Comparison of ENCODE assay signal across 8 cellular contexts in the genomic region with DNA sequence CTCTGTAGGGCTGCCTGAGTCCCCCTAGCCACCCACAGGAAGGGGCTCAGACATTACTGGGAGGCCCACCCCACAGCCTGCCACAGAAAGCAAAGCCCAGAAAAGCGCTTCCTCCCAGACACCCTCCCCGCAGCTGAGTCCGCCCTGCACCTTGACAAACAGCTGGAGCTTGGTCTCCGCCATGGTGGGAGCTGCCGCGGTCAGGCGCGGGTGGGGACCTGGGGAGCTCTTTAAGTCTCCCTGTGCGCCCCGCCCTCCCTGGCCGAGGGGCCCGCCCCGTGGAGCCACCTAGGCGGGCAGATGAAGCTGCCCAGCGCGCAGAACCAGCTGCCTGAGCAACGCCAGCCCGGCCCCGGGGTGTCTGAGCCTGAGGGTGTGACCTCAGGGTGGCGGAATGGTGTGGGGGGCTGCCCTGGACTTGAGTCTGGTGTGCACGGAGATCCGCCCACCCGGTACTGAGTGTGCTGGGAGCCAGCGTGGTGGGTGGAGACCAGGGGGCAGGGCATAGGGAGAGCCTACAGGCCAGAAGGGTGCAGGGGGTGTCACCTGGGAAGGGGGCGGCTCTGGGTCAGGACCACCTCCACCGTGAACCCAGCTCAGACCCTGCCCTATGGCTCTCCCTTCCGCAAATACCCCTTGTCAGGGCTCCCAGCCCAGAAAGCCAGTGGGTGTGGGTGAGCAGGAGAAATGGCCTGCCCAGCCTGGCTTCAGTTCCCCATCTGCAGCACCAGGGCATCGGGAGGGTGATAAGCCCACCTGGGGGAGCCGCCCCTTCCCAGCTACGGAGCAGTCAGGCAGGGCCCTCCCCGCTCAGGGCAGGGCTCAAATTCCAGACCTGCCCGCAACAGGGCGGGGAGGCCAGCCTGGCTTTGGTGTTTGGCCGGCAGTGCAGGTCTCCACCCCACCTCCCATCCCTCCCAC. TPM values are rescaled to one million over a fixed set of nuclear protein-coding genes. Genes with fewer than 3 reads are reported as not detected.
DNase-seq lines count a peak whose midpoint lies in the region; ATAC-seq and TF ChIP-seq lines count a peak whose summit lies in the region.

A gene with protein sequence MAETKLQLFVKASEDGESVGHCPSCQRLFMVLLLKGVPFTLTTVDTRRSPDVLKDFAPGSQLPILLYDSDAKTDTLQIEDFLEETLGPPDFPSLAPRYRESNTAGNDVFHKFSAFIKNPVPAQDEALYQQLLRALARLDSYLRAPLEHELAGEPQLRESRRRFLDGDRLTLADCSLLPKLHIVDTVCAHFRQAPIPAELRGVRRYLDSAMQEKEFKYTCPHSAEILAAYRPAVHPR (minus strand): TSS at position 208 of the 921 bp plus-strand sequence. CDS start 25 bp downstream, at position 183.

- H3K27ac ChIP-seq in coronary artery: peak within 1 kb of the TSS; percentile 19 to 60
- H3K27ac ChIP-seq in prostate gland: no peak within 1 kb of the TSS

- no peak for ATAC-seq in GM18498 (IDR thresholded peaks at IDR 0.05; ENCODE audit: unreplicated experiment)

- no peaks in the 10 kb centered on the region for H3K36me3 ChIP-seq in prostate gland

- H3K4me1 Mint-ChIP-seq in T-helper 2 cell treated with Interferon-gamma antibody and Interleukin-4, amounts not matched to agents 5 μg/mL and 100 μg/mL, for 36 hours (ENCODE audit: low read depth): peaks cover 35% of the 10 kb centered on the region

- H3K4me3 ChIP-seq in coronary artery (peak within 1 kb of the TSS; percentile 53), prostate gland (peak within 1 kb of the TSS; percentile 3 to 18)

- TF ChIP-seq POLR2A in prostate gland (IDR thresholded peaks at IDR 0.05): no peak

- peaks cover 21% of the 10 kb centered on the region for H3K4me1 ChIP-seq in prostate gland (replicated peaks)

- TF ChIP-seq CTCF in coronary artery (IDR thresholded peaks at IDR 0.05) (no peak), prostate gland (IDR thresholded peaks at IDR 0.05) (no peak)

- 14% methylated on average over 33 of the region's 34 CpGs for WGBS in prostate gland

- no peaks in the 10 kb centered on the region for H3K9me3 ChIP-seq in prostate gland

- DNase-seq in NCI-H748 (lab: John Stamatoyannopoulos, UW; ENCODE audit: unreplicated experiment): peak; percentile 41
- DNase-seq in NCI-H748 treated with DMSO at 0.1 percent for 48 hours (lab: John Stamatoyannopoulos, UW): no peak
- no peak for DNase-seq in T-helper 2 cell treated with Interferon-gamma antibody and Interleukin-4, amounts not matched to agents 5 μg/mL and 100 μg/mL, for 36 hours (ENCODE audit: low spot score)
- DNase-seq in coronary artery (ENCODE audit: low spot score): no peak
- no peak for DNase-seq in prostate gland (ENCODE audit: low spot score)
- DNase-seq in mucosa of gallbladder (ENCODE audit: low spot score): no peak
- DNase-seq in NCI-H1436 (lab: John Stamatoyannopoulos, UW): no peak

- intact Hi-C loops in prostate gland (cut with DNase I): no loop called here

- H3K9me3 Mint-ChIP-seq in T-helper 2 cell treated with Interferon-gamma antibody and Interleukin-4, amounts not matched to agents 5 μg/mL and 100 μg/mL, for 36 hours: no peaks in the 10 kb centered on the region

- peak within 1 kb of the TSS; percentile 42 for H3K4me3 Mint-ChIP-seq in T-helper 2 cell treated with Interferon-gamma antibody and Interleukin-4, amounts not matched to agents 5 μg/mL and 100 μg/mL, for 36 hours

- H3K27me3 ChIP-seq in prostate gland (replicated peaks; ENCODE audit: insufficient read depth): no peaks in the 10 kb centered on the region

- peaks cover 7% of the 10 kb centered on the region for H3K36me3 Mint-ChIP-seq in T-helper 2 cell treated with Interferon-gamma antibody and Interleukin-4, amounts not matched to agents 5 μg/mL and 100 μg/mL, for 36 hours (ENCODE audit: low read depth)

- peak within 1 kb of the TSS; percentile 15 for H3K27ac Mint-ChIP-seq in T-helper 2 cell treated with Interferon-gamma antibody and Interleukin-4, amounts not matched to agents 5 μg/mL and 100 μg/mL, for 36 hours

- H3K27me3 Mint-ChIP-seq in T-helper 2 cell treated with Interferon-gamma antibody and Interleukin-4, amounts not matched to agents 5 μg/mL and 100 μg/mL, for 36 hours (ENCODE audit: low read depth): peaks cover 6% of the 10 kb centered on the region

RNA-seq across cellular contexts. Expression of the gene that starts here (rescaled TPM):
- total RNA-seq in prostate gland (1 to 10 TPM; 4.2 to 6.7 TPM), mucosa of gallbladder (2.2 TPM)

Comparison
In these comparisons a context has a peak if more than half of its experiments do, and no peak if none do; other contexts are left out.
1. H3K27ac ChIP-seq: peak in coronary artery (2 of 2); none in prostate gland (0 of 2).